In genomic region chr6:79600313-79601019, GRCh38 we compare ENCODE assay signal across 22 cellular contexts. TPM values are rescaled to one million over a fixed set of nuclear protein-coding genes. Genes with fewer than 3 reads are reported as not detected.
DNase-seq lines count a peak whose midpoint lies in the region; ATAC-seq and TF ChIP-seq lines count a peak whose summit lies in the region.
"Had no signal": no experiment of that assay in that cellular context is flagged by ENCODE, and none has a peak within 500 bp of the region (broad histone marks: within the 10 kb centered on the region; RNA-seq: fewer than 3 reads in every experiment).

No MANE protein-coding gene starts in this region.

- H3K27me3 ChIP-seq in left ventricle myocardium inferior (ENCODE audit: low read depth): no peaks in the 10 kb centered on the region
- H3K27me3 ChIP-seq in body of pancreas: no peaks in the 10 kb centered on the region
- no peaks in the 10 kb centered on the region for H3K27me3 ChIP-seq in stomach
- H3K27me3 ChIP-seq: heart right ventricle, neural progenitor cell, right lobe of liver, SJCRH30, upper lobe of right lung had no signal

- no peak overlapping the region for H3K4me3 ChIP-seq in left ventricle myocardium inferior
- no peak overlapping the region for H3K4me3 ChIP-seq in body of pancreas
- H3K4me3 ChIP-seq in mucosa of descending colon: no peak overlapping the region
- no peak overlapping the region for H3K4me3 ChIP-seq in stomach
- H3K4me3 ChIP-seq: HAP-1, heart right ventricle, neural progenitor cell, right lobe of liver, SJCRH30, upper lobe of right lung had no signal

- TF ChIP-seq CTCF in left ventricle myocardium inferior (IDR thresholded peaks at IDR 0.05; ENCODE audit: borderline replicate concordance) (no peak), body of pancreas (IDR thresholded peaks at IDR 0.05) (no peak), mucosa of descending colon (IDR thresholded peaks at IDR 0.05) (no peak), stomach (IDR thresholded peaks at IDR 0.05) (no peak)

- no peak overlapping the region for H3K27ac ChIP-seq in left ventricle myocardium inferior (replicated peaks)
- H3K27ac ChIP-seq in body of pancreas: peak overlapping the region in 3 of 4 donors; percentile 70 to 88 (median 74)
- peak overlapping the region; percentile 51 to 73 (median 61) for H3K27ac ChIP-seq in stomach
- H3K27ac ChIP-seq: heart right ventricle, neural progenitor cell, right lobe of liver, SJCRH30, upper lobe of right lung had no signal

- DNase-seq in Right ventricle myocardium superior: no peak
- DNase-seq in left ventricle myocardium inferior: no peak
- no peak for DNase-seq in body of pancreas
- DNase-seq in mucosa of descending colon: no peak
- no peak for DNase-seq in stomach
- no peak for DNase-seq in activated CD4-positive, CD25-positive, alpha-beta regulatory T cell treated with anti-CD3 and anti-CD28 coated beads, Interleukin-2, amount 50 U/mL, for 72 hours
- DNase-seq: activated naive CD8-positive, alpha-beta T cell treated with anti-CD3 and anti-CD28 coated beads, Interleukin-2, amount 50 U/mL, for 24 hours; CD4-positive, alpha-beta T cell; cerebellar nuclear complex; DMS79 treated with DMSO at 0.1 percent for 48 hours; heart right ventricle; KBM-7; NCI-H2029 treated with DMSO at 0.1 percent for 48 hours; NCI-H524; right lobe of liver; stimulated activated naive CD8-positive, alpha-beta T cell treated with anti-CD3 and anti-CD28 coated beads, Interleukin-15, Interleukin-2, amounts not matched to agents 100 U/mL and 50 U/mL, for 24 hours; upper lobe of right lung had no signal

- no peak for TF ChIP-seq POLR2A in body of pancreas (IDR thresholded peaks at IDR 0.05)
- TF ChIP-seq POLR2A in stomach (IDR thresholded peaks at IDR 0.05): no peak

- no peaks in the 10 kb centered on the region for H3K36me3 ChIP-seq in left ventricle myocardium inferior
- H3K36me3 ChIP-seq in body of pancreas (replicated peaks in 1 of 2; ENCODE audit: insufficient read depth in 1 of 2, low read depth in 2 of 2): no peaks in the 10 kb centered on the region
- H3K36me3 ChIP-seq in mucosa of descending colon (ENCODE audit: low read depth): no peaks in the 10 kb centered on the region
- no peaks in the 10 kb centered on the region for H3K36me3 ChIP-seq in stomach
- H3K36me3 ChIP-seq: HAP-1, heart right ventricle, neural progenitor cell, right lobe of liver, SJCRH30, upper lobe of right lung had no signal

- peak; percentile 46 for ATAC-seq in Right ventricle myocardium superior (ENCODE audit: poor library complexity)
- ATAC-seq in body of pancreas: peak; percentile 26
- peak; percentile 11 for ATAC-seq in mucosa of descending colon
- no peak for ATAC-seq in GM21390 (IDR thresholded peaks at IDR 0.05; ENCODE audit: unreplicated experiment)
- ATAC-seq in HG02642 (IDR thresholded peaks at IDR 0.05; ENCODE audit: poor library complexity, unreplicated experiment): no peak
- ATAC-seq: activated naive CD8-positive, alpha-beta T cell treated with anti-CD3 and anti-CD28 coated beads, Interleukin-2, amount 50 U/mL, for 24 hours; stimulated activated naive CD8-positive, alpha-beta T cell treated with anti-CD3 and anti-CD28 coated beads, Interleukin-15, Interleukin-2, amounts not matched to agents 100 U/mL and 50 U/mL, for 24 hours; upper lobe of right lung had no signal

- no peak for TF ChIP-seq EP300 in stomach (IDR thresholded peaks at IDR 0.05)

- intact Hi-C loops in Right ventricle myocardium superior (cut with DNase I) (no loop called here), left ventricle myocardium inferior (cut with micrococcal nuclease) (no loop called here), body of pancreas (cut with DNase I) (no loop called here), mucosa of descending colon (cut with DNase I, micrococcal nuclease) (no loop called here), stomach (cut with DNase I; ENCODE audit: low total_unique reads) (no loop called here)

- WGBS in body of pancreas, 2 donors: 36 to 54% methylated on average over 3 of the region's 3 CpGs
- 52 to 66% (median 57%) methylated on average over 3 of the region's 3 CpGs for WGBS in stomach, 5 donors

- H3K9me3 ChIP-seq in left ventricle myocardium inferior (replicated peaks) (no peaks in the 10 kb centered on the region), body of pancreas (no peaks in the 10 kb centered on the region), mucosa of descending colon (no peaks in the 10 kb centered on the region), stomach (no peaks in the 10 kb centered on the region)
- H3K9me3 ChIP-seq: HAP-1, heart right ventricle, right lobe of liver, SJCRH30, upper lobe of right lung had no signal

- H3K4me1 ChIP-seq in left ventricle myocardium inferior: peaks cover 10% of the 10 kb centered on the region
- peaks cover 24% of the 10 kb centered on the region for H3K4me1 ChIP-seq in body of pancreas
- H3K4me1 ChIP-seq in mucosa of descending colon (ENCODE audit: low read depth): peaks cover 29% of the 10 kb centered on the region
- H3K4me1 ChIP-seq in stomach: peaks cover 10 to 22% (median 11%) of the 10 kb centered on the region in 4 donors
- H3K4me1 ChIP-seq: HAP-1, right lobe of liver, SJCRH30, upper lobe of right lung had no signal

RNA-seq across cellular contexts. Expression of gene SH3BGRL2, which starts 30.7 kb away (rescaled TPM):
- 5.9 TPM for total RNA-seq in Right ventricle myocardium superior
- 5.8 TPM for total RNA-seq in left ventricle myocardium inferior
- total RNA-seq in body of pancreas: 10 to 100 TPM; 26.4 to 29.1 TPM
- total RNA-seq in mucosa of descending colon: 100 to 1,000 TPM in 2 of 3 donors, 10 to 100 TPM in 1; 63.2 to 158 (median 127) TPM
- 100 to 1,000 TPM in 1 of 5 donors, 10 to 100 TPM in 4; 25.1 to 225 (median 39.4) TPM for total RNA-seq in stomach
- 10 to 100 TPM; 14.8 to 74.5 (median 25.2) TPM for polyA plus RNA-seq in stomach

Comparison
In these comparisons a context has a peak if more than half of its experiments do, and no peak if none do; other contexts are left out.
1. ATAC-seq: peak in Right ventricle myocardium superior (single experiment), body of pancreas (single experiment) and mucosa of descending colon (single experiment); none in GM21390 (single experiment) and HG02642 (single experiment).